In genomic region chr13:73748404-73748803, GRCh38 we compare ENCODE assay signal across 40 cellular contexts.
"Had no signal": no experiment of that assay in that cellular context is flagged by ENCODE, and none has a peak within 500 bp of the region (broad histone marks: within the 10 kb centered on the region; RNA-seq: fewer than 3 reads in every experiment).

No MANE protein-coding gene starts in this region.

- H3K27me3 Mint-ChIP-seq: activated naive CD4-positive, alpha-beta T cell treated with anti-CD3 and anti-CD28 coated beads, Interleukin-2, amount 10 ng/mL, durations not matched to agents 7 days and 5 days; activated naive CD4-positive, alpha-beta T cell treated with anti-CD3 and anti-CD28 coated beads, Interleukin-2, amount 50 U/mL, for 24 hours; activated naive CD8-positive, alpha-beta T cell; activated naive CD8-positive, alpha-beta T cell treated with anti-CD3 and anti-CD28 coated beads for 36 hours; activated naive CD8-positive, alpha-beta T cell treated with anti-CD3 and anti-CD28 coated beads, Interleukin-2, amount 10 ng/mL, durations not matched to agents 7 days and 5 days; activated naive CD8-positive, alpha-beta T cell treated with anti-CD3 and anti-CD28 coated beads, Interleukin-2, amount 50 U/mL, for 24 hours; activated T-cell treated with anti-CD3 and anti-CD28 coated beads, Interleukin-2, amount 50 U/mL, for 24 hours; activated T-helper 17 cell treated with anti-CD3 and anti-CD28 coated beads, Interleukin-2, amount 50 U/mL, for 72 hours; central memory CD8-positive, alpha-beta T cell had no signal

- H3K4me1 ChIP-seq: adrenal gland, ascending aorta, body of pancreas, breast epithelium had no signal

- H3K9me3 Mint-ChIP-seq: activated naive CD4-positive, alpha-beta T cell treated with anti-CD3 and anti-CD28 coated beads for 36 hours; activated naive CD4-positive, alpha-beta T cell treated with anti-CD3 and anti-CD28 coated beads, Interleukin-2, amount 10 ng/mL, durations not matched to agents 7 days and 5 days; activated naive CD4-positive, alpha-beta T cell treated with anti-CD3 and anti-CD28 coated beads, Interleukin-2, amount 50 U/mL, for 24 hours; activated naive CD4-positive, alpha-beta T cell treated with anti-CD3 and anti-CD28 coated beads, Interleukin-2, amount 50 U/mL, for 72 hours; activated naive CD8-positive, alpha-beta T cell treated with anti-CD3 and anti-CD28 coated beads for 36 hours; activated naive CD8-positive, alpha-beta T cell treated with anti-CD3 and anti-CD28 coated beads, Interleukin-2, amount 10 ng/mL, durations not matched to agents 7 days and 5 days; activated naive CD8-positive, alpha-beta T cell treated with anti-CD3 and anti-CD28 coated beads, Interleukin-2, amount 50 U/mL, for 24 hours; activated T-cell treated with anti-CD3 and anti-CD28 coated beads, Interleukin-2, amount 50 U/mL, for 24 hours; activated T-cell treated with anti-CD3 and anti-CD28 coated beads, Interleukin-2, amount 50 U/mL, for 4 hours; activated T-cell treated with anti-CD3 and anti-CD28 coated beads, Interleukin-2, amount 50 U/mL, for 72 hours; activated T-helper 17 cell treated with anti-CD3 and anti-CD28 coated beads, Interleukin-2, amount 50 U/mL, for 72 hours; activated T-helper 2 cell treated with anti-CD3 and anti-CD28 coated beads, Interferon-gamma antibody, Interleukin-2, Interleukin-4, amounts not matched to agents 10 μg/mL and 5 μg/mL and 100 μg/mL, durations not matched to agents 14 hours and 24 hours and 36 hours; central memory CD8-positive, alpha-beta T cell had no signal

- H3K9me3 ChIP-seq: adrenal gland, ascending aorta, body of pancreas, breast epithelium had no signal

- H3K4me3 Mint-ChIP-seq: activated naive CD4-positive, alpha-beta T cell treated with anti-CD3 and anti-CD28 coated beads for 36 hours; activated naive CD4-positive, alpha-beta T cell treated with anti-CD3 and anti-CD28 coated beads, Interleukin-2, amount 10 ng/mL, durations not matched to agents 7 days and 5 days; activated naive CD4-positive, alpha-beta T cell treated with anti-CD3 and anti-CD28 coated beads, Interleukin-2, amount 50 U/mL, for 24 hours; activated naive CD8-positive, alpha-beta T cell; activated naive CD8-positive, alpha-beta T cell treated with anti-CD3 and anti-CD28 coated beads for 36 hours; activated naive CD8-positive, alpha-beta T cell treated with anti-CD3 and anti-CD28 coated beads, Interleukin-2, amount 10 ng/mL, durations not matched to agents 7 days and 5 days; activated naive CD8-positive, alpha-beta T cell treated with anti-CD3 and anti-CD28 coated beads, Interleukin-2, amount 50 U/mL, for 24 hours; activated T-cell treated with anti-CD3 and anti-CD28 coated beads, Interleukin-2, amount 50 U/mL, for 24 hours; activated T-cell treated with anti-CD3 and anti-CD28 coated beads, Interleukin-2, amount 50 U/mL, for 4 hours; activated T-cell treated with anti-CD3 and anti-CD28 coated beads, Interleukin-2, amount 50 U/mL, for 72 hours; activated T-helper 1 cell treated with anti-CD3 and anti-CD28 coated beads, Interleukin-12 subunit alpha, Interleukin-12 subunit beta, Interleukin-2, Interleukin-4 antibody, amounts not matched to agents 30 ng/mL and 10 ng/mL and 1 ng/mL, durations not matched to agents 14 hours and 24 hours and 36 hours; activated T-helper 17 cell treated with anti-CD3 and anti-CD28 coated beads, Interleukin-2, amount 50 U/mL, for 72 hours; brain; central memory CD8-positive, alpha-beta T cell had no signal

- H3K36me3 ChIP-seq: adrenal gland, brain microvascular endothelial cell, breast epithelium, cardiac muscle cell had no signal

- FAIRE-seq: astrocyte, bronchial epithelial cell had no signal

- ATAC-seq: activated naive CD4-positive, alpha-beta T cell treated with anti-CD3 and anti-CD28 coated beads, Interleukin-2, amount 50 U/mL, for 72 hours; activated naive CD8-positive, alpha-beta T cell treated with anti-CD3 and anti-CD28 coated beads, Interleukin-2, amount 50 U/mL, for 24 hours; activated T-cell treated with anti-CD3 and anti-CD28 coated beads, Interleukin-2, amount 50 U/mL, for 4 hours; activated T-cell treated with anti-CD3 and anti-CD28 coated beads, Interleukin-2, amount 50 U/mL, for 72 hours; activated T-helper 17 cell treated with anti-CD3 and anti-CD28 coated beads, Interleukin-2, amount 50 U/mL, for 72 hours; body of pancreas had no signal

- DNase-seq: activated effector memory CD4-positive, alpha-beta T cell treated with anti-CD3 and anti-CD28 coated beads, Interleukin-2, amount 50 U/mL, for 16 hours; activated effector memory CD4-positive, alpha-beta T cell treated with Interleukin-2 at 50 U/mL for 16 hours; activated gamma-delta T cell; activated gamma-delta T cell treated with Interleukin-2 at 50 U/mL for 16 hours; activated naive CD4-positive, alpha-beta T cell; activated naive CD4-positive, alpha-beta T cell treated with anti-CD3 and anti-CD28 coated beads for 36 hours; activated naive CD4-positive, alpha-beta T cell treated with anti-CD3 and anti-CD28 coated beads, Interleukin-2, amount 10 ng/mL, durations not matched to agents 7 days and 5 days; activated naive CD4-positive, alpha-beta T cell treated with anti-CD3 and anti-CD28 coated beads, Interleukin-2, amount 50 U/mL, for 16 hours; activated naive CD4-positive, alpha-beta T cell treated with Interleukin-2 at 50 U/mL for 16 hours; activated naive CD8-positive, alpha-beta T cell treated with anti-CD3 and anti-CD28 coated beads for 36 hours; activated naive CD8-positive, alpha-beta T cell treated with anti-CD3 and anti-CD28 coated beads, Interleukin-2, amount 10 ng/mL, durations not matched to agents 7 days and 5 days; activated naive CD8-positive, alpha-beta T cell treated with anti-CD3 and anti-CD28 coated beads, Interleukin-2, amount 50 U/mL, for 24 hours; activated T-cell treated with anti-CD3 and anti-CD28 coated beads, Interleukin-2, amount 50 U/mL, for 1 hour; activated T-cell treated with anti-CD3 and anti-CD28 coated beads, Interleukin-2, amount 50 U/mL, for 24 hours; activated T-cell treated with anti-CD3 and anti-CD28 coated beads, Interleukin-2, amount 50 U/mL, for 4 hours; activated T-cell treated with anti-CD3 and anti-CD28 coated beads, Interleukin-2, amount 50 U/mL, for 48 hours; activated T-cell treated with anti-CD3 and anti-CD28 coated beads, Interleukin-2, amount 50 U/mL, for 72 hours; adrenal gland; amniotic stem cell; amygdala; anterior cingulate cortex; aorta; body of pancreas; brain microvascular endothelial cell; caudate nucleus; central memory CD4-positive, alpha-beta T cell; cerebellar nuclear complex had no signal

- H3K4me3 ChIP-seq: adrenal gland, ascending aorta, body of pancreas, breast epithelium, cardiac muscle cell had no signal

- H3K27ac Mint-ChIP-seq: activated naive CD4-positive, alpha-beta T cell treated with anti-CD3 and anti-CD28 coated beads for 36 hours; activated naive CD4-positive, alpha-beta T cell treated with anti-CD3 and anti-CD28 coated beads, Interleukin-2, amount 10 ng/mL, durations not matched to agents 7 days and 5 days; activated naive CD4-positive, alpha-beta T cell treated with anti-CD3 and anti-CD28 coated beads, Interleukin-2, amount 50 U/mL, for 24 hours; activated naive CD4-positive, alpha-beta T cell treated with anti-CD3 and anti-CD28 coated beads, Interleukin-2, amount 50 U/mL, for 72 hours; activated naive CD8-positive, alpha-beta T cell; activated naive CD8-positive, alpha-beta T cell treated with anti-CD3 and anti-CD28 coated beads for 36 hours; activated naive CD8-positive, alpha-beta T cell treated with anti-CD3 and anti-CD28 coated beads, Interleukin-2, amount 10 ng/mL, durations not matched to agents 7 days and 5 days; activated naive CD8-positive, alpha-beta T cell treated with anti-CD3 and anti-CD28 coated beads, Interleukin-2, amount 50 U/mL, for 24 hours; activated T-cell treated with anti-CD3 and anti-CD28 coated beads, Interleukin-2, amount 50 U/mL, for 24 hours; activated T-cell treated with anti-CD3 and anti-CD28 coated beads, Interleukin-2, amount 50 U/mL, for 72 hours; activated T-helper 1 cell treated with anti-CD3 and anti-CD28 coated beads, Interleukin-12 subunit alpha, Interleukin-12 subunit beta, Interleukin-2, Interleukin-4 antibody, amounts not matched to agents 30 ng/mL and 10 ng/mL and 1 ng/mL, durations not matched to agents 14 hours and 24 hours and 36 hours; activated T-helper 17 cell treated with anti-CD3 and anti-CD28 coated beads, Interleukin-2, amount 50 U/mL, for 72 hours; activated T-helper 2 cell treated with anti-CD3 and anti-CD28 coated beads, Interferon-gamma antibody, Interleukin-2, Interleukin-4, amounts not matched to agents 10 μg/mL and 5 μg/mL and 100 μg/mL, durations not matched to agents 14 hours and 24 hours and 36 hours had no signal

- H3K27me3 ChIP-seq: adrenal gland, ascending aorta, body of pancreas, brain microvascular endothelial cell, breast epithelium, cardiac muscle cell had no signal

- H3K27ac ChIP-seq: adrenal gland, ascending aorta, body of pancreas, brain microvascular endothelial cell, breast epithelium, cardiac muscle cell had no signal
